Comparison of ENCODE assay signal across 20 cellular contexts in genomic region chr10:84370268-84370667, GRCh38.
"Had no signal": no experiment of that assay in that cellular context is flagged by ENCODE, and none has a peak within 500 bp of the region (broad histone marks: within the 10 kb centered on the region; RNA-seq: fewer than 3 reads in every experiment).

No MANE protein-coding gene starts in this region.

- H3K27ac ChIP-seq: colonic mucosa, KMS-11, SK-N-MC, WERI-Rb-1 had no signal

- H3K4me3 ChIP-seq: colonic mucosa, MG63, SK-N-MC had no signal

- H3K27ac Mint-ChIP-seq: activated CD4-positive, alpha-beta memory T cell treated with anti-CD3 and anti-CD28 coated beads, Interleukin-2, amount 10 ng/mL, durations not matched to agents 7 days and 5 days; activated CD4-positive, alpha-beta T cell treated with anti-CD3 and anti-CD28 coated beads for 36 hours; activated naive CD4-positive, alpha-beta T cell treated with anti-CD3 and anti-CD28 coated beads, Interleukin-2, amount 50 U/mL, for 72 hours had no signal

- H3K27me3 ChIP-seq: colonic mucosa, MG63 had no signal

- H3K4me3 Mint-ChIP-seq: activated CD4-positive, alpha-beta memory T cell treated with anti-CD3 and anti-CD28 coated beads, Interleukin-2, amount 10 ng/mL, durations not matched to agents 7 days and 5 days; activated CD4-positive, alpha-beta T cell treated with anti-CD3 and anti-CD28 coated beads for 36 hours; T-cell had no signal

- H3K4me1 ChIP-seq: colonic mucosa had no signal

- H3K36me3 ChIP-seq: colonic mucosa had no signal

- H3K9me3 Mint-ChIP-seq: activated CD4-positive, alpha-beta memory T cell treated with anti-CD3 and anti-CD28 coated beads, Interleukin-2, amount 10 ng/mL, durations not matched to agents 7 days and 5 days; activated naive CD4-positive, alpha-beta T cell treated with anti-CD3 and anti-CD28 coated beads, Interleukin-2, amount 50 U/mL, for 72 hours had no signal

- H3K27me3 Mint-ChIP-seq: activated CD4-positive, alpha-beta memory T cell treated with anti-CD3 and anti-CD28 coated beads, Interleukin-2, amount 10 ng/mL, durations not matched to agents 7 days and 5 days; activated CD4-positive, alpha-beta T cell treated with anti-CD3 and anti-CD28 coated beads for 36 hours; T-cell had no signal

- ATAC-seq: activated CD4-positive, alpha-beta T cell treated with anti-CD3 and anti-CD28 coated beads for 36 hours; activated naive CD4-positive, alpha-beta T cell treated with anti-CD3 and anti-CD28 coated beads, Interleukin-2, amount 50 U/mL, for 72 hours; T-cell had no signal

- H3K9me3 ChIP-seq: colonic mucosa, MG63 had no signal

- DNase-seq: activated CD4-positive, alpha-beta memory T cell treated with anti-CD3 and anti-CD28 coated beads, Interleukin-2, amount 10 ng/mL, durations not matched to agents 7 days and 5 days; activated CD4-positive, alpha-beta T cell treated with anti-CD3 and anti-CD28 coated beads for 36 hours; activated CD4-positive, alpha-beta T cell treated with anti-CD3 and anti-CD28 coated beads, Interleukin-2, amount 50 U/mL, for 1 hour; activated T-cell treated with anti-CD3 and anti-CD28 coated beads for 4 hours; anterior cingulate cortex; caudate nucleus; colonic mucosa; MG63; MV-4-11; NCI-H1105; NCI-H1436; NCI-H1694 treated with DMSO at 0.1 percent for 48 hours; NCI-H2029 treated with DMSO at 0.1 percent for 48 hours; NCI-H510A treated with DMSO at 0.1 percent for 48 hours; SIG-M5; T-cell; WERI-Rb-1 had no signal
